In the genomic region with DNA sequence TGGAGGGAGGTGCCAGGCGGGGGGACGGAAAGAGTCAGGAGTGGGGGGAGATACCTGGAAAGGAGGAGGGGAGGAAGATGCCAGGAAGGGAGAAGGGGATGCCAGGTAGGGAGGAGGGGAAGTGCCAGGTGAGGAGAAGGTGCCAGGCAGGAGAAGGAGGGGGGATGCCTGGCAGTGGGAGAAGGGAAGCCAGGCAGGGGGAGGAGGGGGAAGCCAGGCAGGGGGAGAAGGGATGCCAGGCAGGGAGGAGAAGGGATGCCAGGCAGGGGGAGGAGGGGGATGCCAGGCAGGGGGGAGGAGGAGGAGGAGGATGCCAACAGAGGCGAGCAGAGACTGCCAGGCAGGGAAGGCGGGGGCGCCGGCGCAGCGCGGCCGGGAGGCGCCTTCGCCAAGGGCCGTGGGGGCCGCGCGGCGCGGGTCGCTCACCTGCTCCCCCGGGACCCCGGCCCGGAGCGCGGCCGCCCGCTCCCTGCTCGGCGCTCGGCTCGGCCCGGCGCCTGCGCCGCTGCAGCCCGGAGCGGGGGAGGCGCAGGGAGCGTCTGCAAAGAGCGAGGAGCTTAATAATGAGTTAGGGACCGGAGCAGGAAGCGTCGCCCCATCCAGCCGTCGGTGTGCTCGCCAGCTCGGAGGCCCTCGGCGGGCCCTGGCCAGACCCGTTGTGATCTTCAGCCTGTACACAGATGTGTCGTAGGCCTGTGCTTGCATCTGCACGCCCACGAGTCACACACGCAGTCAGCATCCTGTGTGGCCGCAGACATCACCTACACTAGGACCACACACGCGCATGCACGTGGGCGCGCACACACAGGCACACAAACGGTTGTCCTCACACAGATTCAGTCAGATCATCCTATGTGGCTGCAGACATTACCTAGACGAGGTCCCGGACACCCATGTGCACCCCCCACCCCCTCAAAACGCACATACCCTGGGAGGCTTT, we compare ENCODE assay signal across 1 cellular context.
TF ChIP-seq lines count a peak whose summit lies in the region.

No MANE protein-coding gene starts in this region.

TF ChIP-seq in IMR-90, 13 proteins besides CTCF, POLR2A, EP300 and RAD21:
- TF ChIP-seq CHD1 (IDR thresholded peaks at IDR 0.05; ENCODE audit: low read depth, low read length) (no peak), MXI1 (IDR thresholded peaks at IDR 0.05; ENCODE audit: borderline replicate concordance, low read depth, low read length) (no peak), RCOR1 (IDR thresholded peaks at IDR 0.05; ENCODE audit: insufficient replicate concordance, low read length) (no peak), SMC3 (IDR thresholded peaks at IDR 0.05; ENCODE audit: low read depth, low read length) (no peak), MAFK (IDR thresholded peaks at IDR 0.05; ENCODE audit: low read depth, low read length) (no peak), NFE2L2 (IDR thresholded peaks at IDR 0.05; ENCODE audit: low read depth, low read length) (no peak)
- TF ChIP-seq, protein P1, sequence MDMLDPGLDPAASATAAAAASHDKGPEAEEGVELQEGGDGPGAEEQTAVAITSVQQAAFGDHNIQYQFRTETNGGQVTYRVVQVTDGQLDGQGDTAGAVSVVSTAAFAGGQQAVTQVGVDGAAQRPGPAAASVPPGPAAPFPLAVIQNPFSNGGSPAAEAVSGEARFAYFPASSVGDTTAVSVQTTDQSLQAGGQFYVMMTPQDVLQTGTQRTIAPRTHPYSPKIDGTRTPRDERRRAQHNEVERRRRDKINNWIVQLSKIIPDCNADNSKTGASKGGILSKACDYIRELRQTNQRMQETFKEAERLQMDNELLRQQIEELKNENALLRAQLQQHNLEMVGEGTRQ (IDR thresholded peaks at IDR 0.05; ENCODE audit: low read depth, low read length), result no peak
- TF ChIP-seq, protein P2, sequence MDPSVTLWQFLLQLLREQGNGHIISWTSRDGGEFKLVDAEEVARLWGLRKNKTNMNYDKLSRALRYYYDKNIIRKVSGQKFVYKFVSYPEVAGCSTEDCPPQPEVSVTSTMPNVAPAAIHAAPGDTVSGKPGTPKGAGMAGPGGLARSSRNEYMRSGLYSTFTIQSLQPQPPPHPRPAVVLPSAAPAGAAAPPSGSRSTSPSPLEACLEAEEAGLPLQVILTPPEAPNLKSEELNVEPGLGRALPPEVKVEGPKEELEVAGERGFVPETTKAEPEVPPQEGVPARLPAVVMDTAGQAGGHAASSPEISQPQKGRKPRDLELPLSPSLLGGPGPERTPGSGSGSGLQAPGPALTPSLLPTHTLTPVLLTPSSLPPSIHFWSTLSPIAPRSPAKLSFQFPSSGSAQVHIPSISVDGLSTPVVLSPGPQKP (IDR thresholded peaks at IDR 0.05; ENCODE audit: borderline replicate concordance, low read depth, low read length), result no peak
